Comparison of ENCODE assay signal across 21 cellular contexts in the genomic region with DNA sequence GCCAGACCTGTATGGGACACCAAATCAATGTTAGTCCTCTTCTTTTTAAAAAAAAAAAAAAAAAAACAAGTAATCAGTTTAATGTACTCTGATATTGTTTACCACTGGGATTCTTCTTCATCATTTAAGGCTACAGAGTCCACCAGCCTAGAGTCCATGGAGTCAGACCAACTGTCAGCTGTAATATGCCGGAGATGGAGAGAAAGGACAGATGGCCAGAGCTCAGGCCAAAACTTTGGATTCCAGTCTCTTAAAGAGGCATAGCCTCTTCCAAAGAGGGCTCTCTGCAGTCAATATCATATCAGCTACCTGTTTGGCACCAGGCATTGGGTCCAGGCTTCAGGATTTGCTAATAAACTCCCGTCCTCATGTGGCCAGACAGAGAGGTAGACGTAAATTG.
DNase-seq lines count a peak whose midpoint lies in the region; ATAC-seq and TF ChIP-seq lines count a peak whose summit lies in the region.
"Had no signal": no experiment of that assay in that cellular context is flagged by ENCODE, and none has a peak within 500 bp of the region (broad histone marks: within the 10 kb centered on the region; RNA-seq: fewer than 3 reads in every experiment).

No MANE protein-coding gene starts in this region.

- H3K9ac ChIP-seq in IMR-90 (ENCODE audit: low read depth, low read length) = no peak overlapping the region

- H4K5ac ChIP-seq in IMR-90 (ENCODE audit: low read depth, low read length) = no peak overlapping the region

- in situ Hi-C loops in IMR-90 (cut with MboI; ENCODE audit: low sequenced_read_pairs) = no loop called here
- in situ Hi-C loops in brain microvascular endothelial cell (cut with HindIII; ENCODE audit: low pct_ligation_motif_present, low sequenced_read_pairs) = no loop called here

- peak overlapping the region; percentile 47 for H3K4me3 Mint-ChIP-seq in glutamatergic neuron (ENCODE audit: unreplicated experiment)
- H3K4me3 Mint-ChIP-seq: CD4-positive, CD25-positive, alpha-beta regulatory T cell; GM23338 had no signal

- H2AK9ac ChIP-seq in IMR-90 (replicated peaks; ENCODE audit: low read depth, low read length, poor library complexity) = no peak overlapping the region

- H3K4me1 ChIP-seq in ACC112 (ENCODE audit: control insufficient read depth, insufficient read depth, low read length, unreplicated experiment) (peaks cover 36% of the 10 kb centered on the region), IMR-90 (ENCODE audit: control insufficient read depth, insufficient read depth, low read length) (peaks cover 14% of the 10 kb centered on the region)
- H3K4me1 ChIP-seq: A549, BE2C, HAP-1 had no signal

- peak overlapping the region; percentile 44; the same call in 1 of the 2 replicates for H2AK5ac ChIP-seq in IMR-90 (ENCODE audit: low read depth, low read length)

- peak overlapping the region; percentile 8; the same call in 1 of the 2 replicates for H3K23ac ChIP-seq in IMR-90 (ENCODE audit: low read depth, low read length)

- H2BK5ac ChIP-seq in IMR-90 (ENCODE audit: low read depth, low read length, poor library complexity, severe bottlenecking) = no peak overlapping the region

- no peak overlapping the region for H2BK20ac ChIP-seq in IMR-90 (ENCODE audit: low read depth, low read length)

- peaks cover 29% of the 10 kb centered on the region for H3K4me1 Mint-ChIP-seq in glutamatergic neuron (ENCODE audit: low read depth, unreplicated experiment)
- H3K4me1 Mint-ChIP-seq: CD4-positive, CD25-positive, alpha-beta regulatory T cell had no signal

- peaks cover 0 to 7% of the 10 kb centered on the region in 2 experiments; a peak in 1 of 4 replicates for H3K79me1 ChIP-seq in IMR-90 (ENCODE audit: low read depth in 1 of 2, low read length in 2 of 2)

- WGBS in IMR-90 (ENCODE audit: extremely low coverage in 2 of 2, insufficient read length in 1 of 2), 2 experiments = 40% methylated on average over 1 of the region's 3 CpGs; no CpG with 5 or more reads in 1 of the 2 experiments

- no peak overlapping the region for H3K18ac ChIP-seq in IMR-90 (ENCODE audit: low read depth, low read length)

- H2AFZ ChIP-seq in ACC112 (ENCODE audit: low read length, unreplicated experiment) (no peak overlapping the region), IMR-90 (replicated peaks; ENCODE audit: low read length, poor library complexity) (no peak overlapping the region)
- H2AFZ ChIP-seq: GM23338 had no signal

- no peaks in the 10 kb centered on the region for H4K20me1 ChIP-seq in IMR-90 (ENCODE audit: insufficient read depth, low read length)

- POLR2A ChIA-PET in IMR-90 (lab: Charles Lee; ENCODE audit: unreplicated experiment) = no interaction called here

- peaks cover 8% of the 10 kb centered on the region for H3K9me3 Mint-ChIP-seq in glutamatergic neuron (ENCODE audit: unreplicated experiment)
- H3K9me3 Mint-ChIP-seq: GM23338 had no signal

- H3K27me3 ChIP-seq in ACC112 (ENCODE audit: insufficient read depth, low read length) (no peaks in the 10 kb centered on the region), IMR-90 (ENCODE audit: control insufficient read depth, insufficient read depth, low read length) (no peaks in the 10 kb centered on the region), brain microvascular endothelial cell (replicated peaks) (no peaks in the 10 kb centered on the region)
- H3K27me3 ChIP-seq: BE2C had no signal

- TF ChIP-seq CTCF in IMR-90 (conservative IDR thresholded peaks at IDR 0.05; ENCODE audit: low read depth, low read length) (no peak), brain microvascular endothelial cell (IDR thresholded peaks at IDR 0.05; ENCODE audit: low read depth, low read length, missing control alignments) (no peak), glutamatergic neuron (IDR thresholded peaks at IDR 0.05; ENCODE audit: partially characterized antibody, unreplicated experiment) (no peak)

- H3K27ac Mint-ChIP-seq in glutamatergic neuron (ENCODE audit: unreplicated experiment) = peak overlapping the region; percentile 86
- H3K27ac Mint-ChIP-seq: CD4-positive, CD25-positive, alpha-beta regulatory T cell had no signal

- no peaks in the 10 kb centered on the region for H3K9me3 ChIP-seq in IMR-90 (ENCODE audit: control insufficient read depth, insufficient read depth, low read length)
- H3K9me3 ChIP-seq: A549, BE2C, HAP-1 had no signal

- no peaks in the 10 kb centered on the region for H3K79me2 ChIP-seq in ACC112 (ENCODE audit: control insufficient read depth, insufficient read depth, low read length, unreplicated experiment)

- H2BK120ac ChIP-seq in IMR-90 (ENCODE audit: low read depth, low read length) = no peak overlapping the region

- no peak for TF ChIP-seq RAD21 in IMR-90 (IDR thresholded peaks at IDR 0.05; ENCODE audit: low read length)

- DNase-seq in IMR-90 (no peak), brain microvascular endothelial cell (no peak), glutamatergic neuron (no peak), NCI-H2196 (lab: John Stamatoyannopoulos, UW; ENCODE audit: unreplicated experiment) (no peak), DMS53 treated with DMSO at 0.1 percent for 48 hours (lab: John Stamatoyannopoulos, UW; ENCODE audit: unreplicated experiment) (no peak)
- DNase-seq: BE2C; CD4-positive, CD25-positive, alpha-beta regulatory T cell; DMS79 treated with DMSO at 0.1 percent for 48 hours; KG1; NCI-H1694; NCI-H2081; NCI-H2171 treated with DMSO at 0.1 percent for 48 hours; NCI-H446 treated with DMSO at 0.1 percent for 48 hours; OCI-M1 had no signal

- H3K4me2 ChIP-seq in IMR-90 (ENCODE audit: low read depth, low read length) = no peak overlapping the region
- H3K4me2 ChIP-seq: A549, GM23338 had no signal

- dilution Hi-C loops in IMR-90 (cut with HindIII; ENCODE audit: low sequenced_read_pairs, unreplicated experiment) = no loop called here

- peak overlapping the region; percentile 54 for H3K14ac ChIP-seq in IMR-90 (replicated peaks; ENCODE audit: low read depth, low read length)

- ATAC-seq in IMR-90 (ENCODE audit: low read depth) = no peak
- ATAC-seq in GM21717 (IDR thresholded peaks at IDR 0.05; ENCODE audit: unreplicated experiment) = no peak
- no peak for ATAC-seq in GM19452 (IDR thresholded peaks at IDR 0.05; ENCODE audit: unreplicated experiment)
- ATAC-seq: A549, GM12878, GM23338 had no signal

- BruUV-seq in IMR-90 (replicated peaks; lab: Mats Ljungman, UMichigan) = no TSS peak

- no peaks in the 10 kb centered on the region for H3K36me3 ChIP-seq in ACC112 (ENCODE audit: insufficient read depth, low read length)
- H3K36me3 ChIP-seq in IMR-90 (ENCODE audit: control insufficient read depth, insufficient read depth, low read length) = no peaks in the 10 kb centered on the region
- no peaks in the 10 kb centered on the region for H3K36me3 ChIP-seq in brain microvascular endothelial cell (replicated peaks)
- H3K36me3 ChIP-seq: BE2C, HAP-1 had no signal

- CTCF ChIA-PET in IMR-90 (lab: Yijun Ruan, JAX) = interaction anchor here (1.0 kb wide), 1 partner anchor 25 kb away, joined by 3 read pairs; no protein-coding TSS in a partner anchor

- no peak overlapping the region for H4K91ac ChIP-seq in IMR-90 (ENCODE audit: insufficient read depth, low read depth, low read length)

- H3K4me3 ChIP-seq in ACC112 (ENCODE audit: low read depth, low read length) = no peak overlapping the region
- H3K4me3 ChIP-seq in IMR-90 (ENCODE audit: insufficient read depth, low read depth, low read length) = no peak overlapping the region
- no peak overlapping the region for H3K4me3 ChIP-seq in brain microvascular endothelial cell (ENCODE audit: low read depth, low read length)
- H3K4me3 ChIP-seq: A549, GM12878, GM23338, HAP-1 had no signal

- no peak overlapping the region for H2BK15ac ChIP-seq in IMR-90 (ENCODE audit: low read depth, low read length)

- peaks cover 3% of the 10 kb centered on the region for H3K27me3 Mint-ChIP-seq in glutamatergic neuron (ENCODE audit: unreplicated experiment)
- H3K27me3 Mint-ChIP-seq: CD4-positive, CD25-positive, alpha-beta regulatory T cell had no signal

- intact Hi-C loops in IMR-90 (cut with micrococcal nuclease) = no loop called here

- H3K4ac ChIP-seq in IMR-90 (ENCODE audit: low read depth, low read length) = no peak overlapping the region

- no peak overlapping the region for H3K56ac ChIP-seq in IMR-90 (ENCODE audit: extremely low read depth, insufficient read depth, low read length)

- H3K27ac ChIP-seq in ACC112 (ENCODE audit: low read depth, low read length) (peak overlapping the region; percentile 76), IMR-90 (ENCODE audit: insufficient read depth, low read length) (no peak overlapping the region), brain microvascular endothelial cell (peak overlapping the region; percentile 82)
- H3K27ac ChIP-seq: A549 had no signal

- H3K36me3 Mint-ChIP-seq in glutamatergic neuron (ENCODE audit: unreplicated experiment) = no peaks in the 10 kb centered on the region
- H3K36me3 Mint-ChIP-seq: CD4-positive, CD25-positive, alpha-beta regulatory T cell had no signal

- H3K9me1 ChIP-seq in IMR-90 (ENCODE audit: insufficient read depth, low read length) = peaks cover 8% of the 10 kb centered on the region; the same call in 1 of the 2 replicates

- TF ChIP-seq POLR2A in IMR-90 (IDR thresholded peaks at IDR 0.05; ENCODE audit: low read depth, low read length) = no peak

- H4K8ac ChIP-seq in IMR-90 (ENCODE audit: low read depth in 2 of 2, low read length in 2 of 2) = no peak overlapping the region

TF ChIP-seq in IMR-90, 13 proteins besides CTCF, POLR2A, EP300 and RAD21 (continues in another document):
- TF ChIP-seq FOS (IDR thresholded peaks at IDR 0.05; ENCODE audit: low read depth, low read length) = no peak
- TF ChIP-seq MAFK (IDR thresholded peaks at IDR 0.05; ENCODE audit: low read depth, low read length) = no peak
- TF ChIP-seq, protein P1, sequence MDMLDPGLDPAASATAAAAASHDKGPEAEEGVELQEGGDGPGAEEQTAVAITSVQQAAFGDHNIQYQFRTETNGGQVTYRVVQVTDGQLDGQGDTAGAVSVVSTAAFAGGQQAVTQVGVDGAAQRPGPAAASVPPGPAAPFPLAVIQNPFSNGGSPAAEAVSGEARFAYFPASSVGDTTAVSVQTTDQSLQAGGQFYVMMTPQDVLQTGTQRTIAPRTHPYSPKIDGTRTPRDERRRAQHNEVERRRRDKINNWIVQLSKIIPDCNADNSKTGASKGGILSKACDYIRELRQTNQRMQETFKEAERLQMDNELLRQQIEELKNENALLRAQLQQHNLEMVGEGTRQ (IDR thresholded peaks at IDR 0.05; ENCODE audit: low read depth, low read length) = no peak
- no peak for TF ChIP-seq RCOR1 (IDR thresholded peaks at IDR 0.05; ENCODE audit: insufficient replicate concordance, low read length)
- no peak for TF ChIP-seq NFE2L2 (IDR thresholded peaks at IDR 0.05; ENCODE audit: low read depth, low read length)
- TF ChIP-seq MXI1 (IDR thresholded peaks at IDR 0.05; ENCODE audit: borderline replicate concordance, low read depth, low read length) = no peak
- TF ChIP-seq RFX5 (IDR thresholded peaks at IDR 0.05; ENCODE audit: low read depth, low read length) = no peak
- no peak for TF ChIP-seq BHLHE40 (IDR thresholded peaks at IDR 0.05; ENCODE audit: low read depth, low read length)
- TF ChIP-seq CHD1 (IDR thresholded peaks at IDR 0.05; ENCODE audit: low read depth, low read length) = no peak
- no peak for TF ChIP-seq CEBPB (IDR thresholded peaks at IDR 0.05; ENCODE audit: low read depth, low read length)
